In genomic region chr20:7091655-7092054, GRCh38 we compare ENCODE assay signal across 36 cellular contexts.
"Had no signal": no experiment of that assay in that cellular context is flagged by ENCODE, and none has a peak within 500 bp of the region (broad histone marks: within the 10 kb centered on the region; RNA-seq: fewer than 3 reads in every experiment).

No MANE protein-coding gene starts in this region.

- H3K27me3 ChIP-seq: adrenal gland, body of pancreas, brain microvascular endothelial cell, breast epithelium had no signal

- H3K4me3 Mint-ChIP-seq: activated B cell treated with CpG ODN at 0.5 μM for 24 hours; activated CD4-positive, alpha-beta memory T cell treated with anti-CD3 and anti-CD28 coated beads for 36 hours; activated CD4-positive, alpha-beta T cell treated with anti-CD3 and anti-CD28 coated beads, Interleukin-2, amount 10 ng/mL, durations not matched to agents 24 days and 14 days; activated CD8-positive, alpha-beta T cell treated with anti-CD3 and anti-CD28 coated beads for 36 hours; activated naive CD4-positive, alpha-beta T cell treated with anti-CD3 and anti-CD28 coated beads for 36 hours; activated naive CD8-positive, alpha-beta T cell treated with anti-CD3 and anti-CD28 coated beads for 36 hours; activated T-cell treated with anti-CD3 and anti-CD28 coated beads, Interleukin-2, amount 50 U/mL, for 4 hours; activated T-cell treated with anti-CD3 and anti-CD28 coated beads, Interleukin-2, amount 50 U/mL, for 72 hours; activated T-helper 1 cell treated with anti-CD3 and anti-CD28 coated beads, Interleukin-12 subunit alpha, Interleukin-12 subunit beta, Interleukin-2, Interleukin-4 antibody, amounts not matched to agents 30 ng/mL and 10 ng/mL and 1 ng/mL, durations not matched to agents 14 hours and 24 hours and 36 hours; activated T-helper 17 cell treated with anti-CD3 and anti-CD28 coated beads, Interleukin-2, amount 50 U/mL, for 72 hours; T-cell; T-helper 2 cell treated with Interferon-gamma antibody and Interleukin-4, amounts not matched to agents 5 μg/mL and 100 μg/mL, for 36 hours had no signal

- H3K4me1 ChIP-seq: adrenal gland, body of pancreas, breast epithelium had no signal

- H3K27me3 Mint-ChIP-seq: activated B cell treated with CpG ODN at 0.5 μM for 24 hours; activated CD4-positive, alpha-beta memory T cell treated with anti-CD3 and anti-CD28 coated beads for 36 hours; activated CD4-positive, alpha-beta T cell treated with anti-CD3 and anti-CD28 coated beads, Interleukin-2, amount 10 ng/mL, durations not matched to agents 24 days and 14 days; activated CD8-positive, alpha-beta T cell treated with anti-CD3 and anti-CD28 coated beads for 36 hours; activated naive CD8-positive, alpha-beta T cell treated with anti-CD3 and anti-CD28 coated beads for 36 hours; activated T-helper 17 cell treated with anti-CD3 and anti-CD28 coated beads, Interleukin-2, amount 50 U/mL, for 72 hours; T-cell had no signal

- H3K36me3 Mint-ChIP-seq: activated CD4-positive, alpha-beta memory T cell treated with anti-CD3 and anti-CD28 coated beads for 36 hours; activated naive CD8-positive, alpha-beta T cell treated with anti-CD3 and anti-CD28 coated beads for 36 hours; T-cell had no signal

- H3K36me3 ChIP-seq: adrenal gland, brain microvascular endothelial cell, breast epithelium had no signal

- FAIRE-seq: astrocyte, TTC549 had no signal

- H3K9me3 ChIP-seq: adrenal gland, body of pancreas, breast epithelium had no signal

- H3K27ac ChIP-seq: adrenal gland, body of pancreas, brain microvascular endothelial cell, breast epithelium, VCaP had no signal

- H3K4me1 Mint-ChIP-seq: activated B cell treated with CpG ODN at 0.5 μM for 24 hours; activated CD4-positive, alpha-beta T cell treated with anti-CD3 and anti-CD28 coated beads, Interleukin-2, amount 10 ng/mL, durations not matched to agents 24 days and 14 days; activated naive CD8-positive, alpha-beta T cell treated with anti-CD3 and anti-CD28 coated beads for 36 hours; activated T-helper 17 cell treated with anti-CD3 and anti-CD28 coated beads, Interleukin-2, amount 50 U/mL, for 72 hours; T-cell had no signal

- ATAC-seq: activated CD8-positive, alpha-beta T cell treated with anti-CD3 and anti-CD28 coated beads for 36 hours; activated naive CD4-positive, alpha-beta T cell treated with anti-CD3 and anti-CD28 coated beads, Interleukin-2, amount 50 U/mL, for 72 hours; activated T-cell treated with anti-CD3 and anti-CD28 coated beads, Interleukin-2, amount 50 U/mL, for 4 hours; activated T-cell treated with anti-CD3 and anti-CD28 coated beads, Interleukin-2, amount 50 U/mL, for 72 hours; activated T-helper 17 cell treated with anti-CD3 and anti-CD28 coated beads, Interleukin-2, amount 50 U/mL, for 72 hours; body of pancreas; T-cell had no signal

- H3K27ac Mint-ChIP-seq: activated B cell treated with CpG ODN at 0.5 μM for 24 hours; activated CD4-positive, alpha-beta memory T cell treated with anti-CD3 and anti-CD28 coated beads for 36 hours; activated CD4-positive, alpha-beta T cell treated with anti-CD3 and anti-CD28 coated beads, Interleukin-2, amount 10 ng/mL, durations not matched to agents 24 days and 14 days; activated CD8-positive, alpha-beta T cell treated with anti-CD3 and anti-CD28 coated beads for 36 hours; activated naive CD4-positive, alpha-beta T cell treated with anti-CD3 and anti-CD28 coated beads for 36 hours; activated naive CD4-positive, alpha-beta T cell treated with anti-CD3 and anti-CD28 coated beads, Interleukin-2, amount 50 U/mL, for 72 hours; activated naive CD8-positive, alpha-beta T cell treated with anti-CD3 and anti-CD28 coated beads for 36 hours; activated T-cell treated with anti-CD3 and anti-CD28 coated beads, Interleukin-2, amount 50 U/mL, for 72 hours; activated T-helper 1 cell treated with anti-CD3 and anti-CD28 coated beads, Interleukin-12 subunit alpha, Interleukin-12 subunit beta, Interleukin-2, Interleukin-4 antibody, amounts not matched to agents 30 ng/mL and 10 ng/mL and 1 ng/mL, durations not matched to agents 14 hours and 24 hours and 36 hours; activated T-helper 17 cell treated with anti-CD3 and anti-CD28 coated beads, Interleukin-2, amount 50 U/mL, for 72 hours; T-cell; T-helper 2 cell treated with Interferon-gamma antibody and Interleukin-4, amounts not matched to agents 5 μg/mL and 100 μg/mL, for 36 hours had no signal

- H3K9me3 Mint-ChIP-seq: activated CD4-positive, alpha-beta T cell treated with anti-CD3 and anti-CD28 coated beads, Interleukin-2, amount 10 ng/mL, durations not matched to agents 24 days and 14 days had no signal

- DNase-seq: activated B cell treated with CpG ODN at 0.5 μM for 24 hours; activated CD4-positive, alpha-beta memory T cell treated with anti-CD3 and anti-CD28 coated beads for 36 hours; activated CD4-positive, alpha-beta T cell treated with anti-CD3 and anti-CD28 coated beads for 4 hours; activated CD4-positive, alpha-beta T cell treated with anti-CD3 and anti-CD28 coated beads, Interleukin-2, amount 10 ng/mL, durations not matched to agents 24 days and 14 days; activated CD4-positive, alpha-beta T cell treated with anti-CD3 and anti-CD28 coated beads, Interleukin-2, amount 50 U/mL, for 1 hour; activated CD4-positive, alpha-beta T cell treated with anti-CD3 and anti-CD28 coated beads, Interleukin-2, amount 50 U/mL, for 4 hours; activated CD4-positive, CD25-positive, alpha-beta regulatory T cell treated with anti-CD3 and anti-CD28 coated beads, Interleukin-2, amount 50 U/mL, for 72 hours; activated CD8-positive, alpha-beta memory T cell treated with anti-CD3 and anti-CD28 coated beads, Interleukin-2, amount 50 U/mL, for 4 hours; activated CD8-positive, alpha-beta T cell treated with anti-CD3 and anti-CD28 coated beads for 36 hours; activated effector memory CD4-positive, alpha-beta T cell treated with anti-CD3 and anti-CD28 coated beads, Interleukin-2, amount 50 U/mL, for 16 hours; activated gamma-delta T cell treated with Interleukin-2 at 50 U/mL for 16 hours; activated naive CD4-positive, alpha-beta T cell; activated naive CD4-positive, alpha-beta T cell treated with anti-CD3 and anti-CD28 coated beads for 36 hours; activated naive CD4-positive, alpha-beta T cell treated with anti-CD3 and anti-CD28 coated beads, Interleukin-2, amount 50 U/mL, for 16 hours; activated naive CD8-positive, alpha-beta T cell treated with anti-CD3 and anti-CD28 coated beads for 36 hours; activated T-cell treated with anti-CD3 and anti-CD28 coated beads for 4 hours; activated T-cell treated with anti-CD3 and anti-CD28 coated beads, Interleukin-2, amount 50 U/mL, for 1 hour; activated T-cell treated with anti-CD3 and anti-CD28 coated beads, Interleukin-2, amount 50 U/mL, for 4 hours; activated T-cell treated with anti-CD3 and anti-CD28 coated beads, Interleukin-2, amount 50 U/mL, for 72 hours; adrenal gland; amniotic stem cell; aorta; body of pancreas; brain microvascular endothelial cell; central memory CD4-positive, alpha-beta T cell; T-cell; T-helper 2 cell; T-helper 9 cell had no signal

- H3K4me3 ChIP-seq: adrenal gland, body of pancreas, breast epithelium had no signal
